Comparison of ENCODE assay signal across 15 cellular contexts in the genomic region with DNA sequence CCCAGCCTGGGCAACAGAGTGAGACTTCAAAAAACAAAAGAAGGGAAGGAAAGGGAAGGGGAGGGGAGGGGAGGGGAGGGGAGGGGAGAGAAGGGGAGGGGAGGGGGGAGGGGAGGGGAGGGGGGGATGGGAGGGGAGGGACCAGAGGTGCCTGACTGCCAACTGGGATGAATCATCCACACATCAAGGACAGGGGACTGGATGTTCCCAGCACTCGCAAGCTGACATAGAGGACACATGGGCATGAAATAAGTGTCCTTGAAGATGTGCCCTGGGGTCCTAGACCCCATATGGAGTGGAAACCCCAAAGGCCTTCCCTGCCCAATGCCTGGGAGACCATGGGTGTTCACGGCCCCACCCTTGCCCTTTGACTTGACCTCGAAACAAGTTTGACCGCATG.
"Had no signal": no experiment of that assay in that cellular context is flagged by ENCODE, and none has a peak within 500 bp of the region (broad histone marks: within the 10 kb centered on the region; RNA-seq: fewer than 3 reads in every experiment).

No MANE protein-coding gene starts in this region.

- H3K9me3 ChIP-seq: heart left ventricle, suprapubic skin had no signal

- H3K36me3 ChIP-seq: brain microvascular endothelial cell, heart left ventricle, suprapubic skin had no signal

- FAIRE-seq: frontal cortex, islet of Langerhans had no signal

- H3K4me1 ChIP-seq: heart left ventricle had no signal

- DNase-seq: activated CD4-positive, alpha-beta T cell treated with anti-CD3 and anti-CD28 coated beads, Interleukin-2, amount 10 ng/mL, durations not matched to agents 24 days and 14 days; activated CD4-positive, CD25-positive, alpha-beta regulatory T cell; activated CD8-positive, alpha-beta memory T cell treated with anti-CD3 and anti-CD28 coated beads for 24 hours; activated gamma-delta T cell treated with Interleukin-2 at 50 U/mL for 16 hours; activated naive CD8-positive, alpha-beta T cell treated with anti-CD3 and anti-CD28 coated beads, Interleukin-2, amount 10 ng/mL, durations not matched to agents 7 days and 5 days; anterior cingulate cortex; brain microvascular endothelial cell; cortex of kidney; effector CD4-positive, alpha-beta T cell; heart left ventricle; natural killer cell; stimulated activated CD4-positive, alpha-beta T cell treated with anti-CD3 and anti-CD28 coated beads, Interleukin-4, amount 100 ng/mL, for 24 hours had no signal

- H3K27ac ChIP-seq: brain microvascular endothelial cell, heart left ventricle, suprapubic skin had no signal

- H3K4me3 ChIP-seq: heart left ventricle, suprapubic skin had no signal

- ATAC-seq: natural killer cell had no signal

- H3K27me3 ChIP-seq: brain microvascular endothelial cell, heart left ventricle, suprapubic skin had no signal
